In the genomic region with DNA sequence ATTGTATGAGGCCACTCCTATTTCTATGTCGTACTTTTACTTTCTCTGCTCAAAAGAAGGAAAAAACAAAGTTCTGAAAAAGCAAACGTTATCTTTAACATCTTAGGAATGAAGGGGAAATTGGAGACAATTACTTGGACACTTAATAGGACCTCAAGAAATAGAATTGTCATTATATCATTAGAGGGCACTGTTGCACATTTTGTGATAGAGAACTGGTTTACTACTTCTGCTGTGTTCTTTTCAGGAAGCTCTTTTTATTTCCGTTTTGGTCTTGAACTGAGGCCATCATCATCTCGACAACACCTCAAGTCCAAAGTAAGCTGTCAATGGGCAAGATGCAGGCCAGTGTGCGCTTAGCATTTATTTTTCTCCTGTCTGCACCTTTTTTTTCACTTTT, we compare ENCODE assay signal across 12 cellular contexts. TPM values are rescaled to one million over a fixed set of nuclear protein-coding genes. Genes with fewer than 3 reads are reported as not detected.
DNase-seq lines count a peak whose midpoint lies in the region; ATAC-seq, FAIRE-seq and TF ChIP-seq lines count a peak whose summit lies in the region.
"Had no signal": no experiment of that assay in that cellular context is flagged by ENCODE, and none has a peak within 500 bp of the region (broad histone marks: within the 10 kb centered on the region; RNA-seq: fewer than 3 reads in every experiment).

No MANE protein-coding gene starts in this region.

- no peak overlapping the region for H3K4me3 Mint-ChIP-seq in stimulated activated naive CD8-positive, alpha-beta T cell treated with anti-CD3 and anti-CD28 coated beads, Interleukin-15, Interleukin-2, amounts not matched to agents 100 ng/mL and 50 ng/mL, for 24 hours

- CTCF ChIA-PET in endothelial cell of umbilical vein (lab: Charles Lee): interaction anchor here (0.6 to 1.8 kb wide), 20 partner anchors 9 to 262 kb away, joined by 3 to 39 read pairs (median 4); partner anchors contain the start of genes COG4, SF3B3 and ST3GAL2

- peaks cover 10% of the 10 kb centered on the region for H3K4me1 ChIP-seq in endothelial cell of umbilical vein (ENCODE audit: control insufficient read depth, extremely low read depth, insufficient read depth, low read length)
- H3K4me1 ChIP-seq: vagina had no signal

- no peak overlapping the region for H3K4me2 ChIP-seq in endothelial cell of umbilical vein (ENCODE audit: insufficient read depth, low read length)

- no peaks in the 10 kb centered on the region for H3K9me1 ChIP-seq in endothelial cell of umbilical vein (replicated peaks; ENCODE audit: control insufficient read depth, extremely low read depth, insufficient read depth, low read length)

- H4K20me1 ChIP-seq in endothelial cell of umbilical vein (replicated peaks; ENCODE audit: control insufficient read depth, extremely low read depth, insufficient read depth, low read length): no peaks in the 10 kb centered on the region

- DNase-seq in stimulated activated naive CD8-positive, alpha-beta T cell treated with anti-CD3 and anti-CD28 coated beads, Interleukin-15, Interleukin-2, amounts not matched to agents 100 U/mL and 50 U/mL, for 24 hours: no peak
- DNase-seq in OCI-M1 (lab: John Stamatoyannopoulos, UW): peak; percentile 26
- DNase-seq in endothelial cell of umbilical vein (ENCODE audit: low read depth, low spot score): peak; percentile 78
- DNase-seq in NCI-H128 (lab: John Stamatoyannopoulos, UW; ENCODE audit: unreplicated experiment): no peak
- no peak for DNase-seq in left colon
- DNase-seq: NCI-H1694 had no signal

- no peaks in the 10 kb centered on the region for H3K9me3 ChIP-seq in endothelial cell of umbilical vein (replicated peaks; ENCODE audit: control insufficient read depth, insufficient read depth, low read length)
- H3K9me3 ChIP-seq: vagina had no signal

- dilution Hi-C loops in endothelial cell of umbilical vein (cut with MboI; ENCODE audit: extremely low pct_ligation_motif_present, low sequenced_read_pairs): no loop called here

- peaks cover 13 to 23% of the 10 kb centered on the region in 2 experiments for H3K36me3 ChIP-seq in endothelial cell of umbilical vein (ENCODE audit: control insufficient read depth in 2 of 2, extremely low read depth in 1 of 2, insufficient read depth in 2 of 2, low read length in 2 of 2)

- H3K27ac Mint-ChIP-seq in stimulated activated naive CD8-positive, alpha-beta T cell treated with anti-CD3 and anti-CD28 coated beads, Interleukin-15, Interleukin-2, amounts not matched to agents 100 ng/mL and 50 ng/mL, for 24 hours: peak overlapping the region; percentile 39

- H3K4me1 Mint-ChIP-seq in stimulated activated naive CD8-positive, alpha-beta T cell treated with anti-CD3 and anti-CD28 coated beads, Interleukin-15, Interleukin-2, amounts not matched to agents 100 ng/mL and 50 ng/mL, for 24 hours (ENCODE audit: low read depth): peaks cover 8% of the 10 kb centered on the region

- intact Hi-C loops in endothelial cell of umbilical vein (cut with micrococcal nuclease): loop anchor here (5.0 kb wide), 1 partner anchor 144 kb away; no protein-coding TSS in a partner anchor
- intact Hi-C loops in left colon (cut with DNase I, micrococcal nuclease): no loop called here

- no peaks in the 10 kb centered on the region for H3K27me3 Mint-ChIP-seq in stimulated activated naive CD8-positive, alpha-beta T cell treated with anti-CD3 and anti-CD28 coated beads, Interleukin-15, Interleukin-2, amounts not matched to agents 100 ng/mL and 50 ng/mL, for 24 hours

- H3K79me2 ChIP-seq in endothelial cell of umbilical vein (ENCODE audit: control insufficient read depth, insufficient read depth, low read length): no peaks in the 10 kb centered on the region

- H3K27me3 ChIP-seq in endothelial cell of umbilical vein (ENCODE audit: control insufficient read depth in 2 of 2, insufficient read depth in 2 of 2, low read length in 2 of 2): no peaks in the 10 kb centered on the region
- H3K27me3 ChIP-seq: vagina had no signal

- no peak for ATAC-seq in stimulated activated naive CD8-positive, alpha-beta T cell treated with anti-CD3 and anti-CD28 coated beads, Interleukin-15, Interleukin-2, amounts not matched to agents 100 U/mL and 50 U/mL, for 24 hours
- ATAC-seq in GM21576 (IDR thresholded peaks at IDR 0.05; ENCODE audit: unreplicated experiment) (no peak), left colon (no peak), HG02870 (IDR thresholded peaks at IDR 0.05; ENCODE audit: unreplicated experiment) (no peak)
- ATAC-seq: esophagus mucosa had no signal

- peak; percentile 67 for FAIRE-seq in endothelial cell of umbilical vein (lab: Jason Lieb, UNC)

- peaks cover 34% of the 10 kb centered on the region for H3K36me3 Mint-ChIP-seq in stimulated activated naive CD8-positive, alpha-beta T cell treated with anti-CD3 and anti-CD28 coated beads, Interleukin-15, Interleukin-2, amounts not matched to agents 100 ng/mL and 50 ng/mL, for 24 hours (ENCODE audit: low read depth)

- H3K27ac ChIP-seq in endothelial cell of umbilical vein (ENCODE audit: insufficient read depth, low read depth, low read length): no peak overlapping the region
- H3K27ac ChIP-seq: SK-N-MC, vagina had no signal

- no peak overlapping the region for H3K9ac ChIP-seq in endothelial cell of umbilical vein (replicated peaks; ENCODE audit: extremely low read depth, insufficient read depth, low read length)

- BruUV-seq in endothelial cell of umbilical vein (replicated peaks; lab: Mats Ljungman, UMichigan): no TSS peak

- H3K4me3 ChIP-seq in endothelial cell of umbilical vein (replicated peaks in 1 of 3; ENCODE audit: insufficient read depth in 1 of 3, low read depth in 1 of 3, low read length in 3 of 3): no peak overlapping the region
- H3K4me3 ChIP-seq: SK-N-MC, vagina had no signal

- POLR2A ChIA-PET in endothelial cell of umbilical vein (lab: Charles Lee): interaction anchor here (0.5 kb wide), 1 partner anchor 118 kb away, joined by 3 read pairs; no protein-coding TSS in a partner anchor

- TF ChIP-seq CTCF in endothelial cell of umbilical vein (IDR thresholded peaks at IDR 0.05; ENCODE audit: extremely low read depth in 1 of 2, insufficient read depth in 1 of 2, low read depth in 1 of 2, low read length in 2 of 2): peak in 1 of 2 donors; percentile 10

- H2AFZ ChIP-seq in endothelial cell of umbilical vein (ENCODE audit: low read depth, low read length): no peak overlapping the region

- H3K9me3 Mint-ChIP-seq in stimulated activated naive CD8-positive, alpha-beta T cell treated with anti-CD3 and anti-CD28 coated beads, Interleukin-15, Interleukin-2, amounts not matched to agents 100 ng/mL and 50 ng/mL, for 24 hours: no peaks in the 10 kb centered on the region

- no peak for TF ChIP-seq POLR2A in endothelial cell of umbilical vein (IDR thresholded peaks at IDR 0.05; ENCODE audit: low read depth, low read length)

TF ChIP-seq in endothelial cell of umbilical vein, 7 proteins besides CTCF, POLR2A, EP300 and RAD21:
- TF ChIP-seq FOS (IDR thresholded peaks at IDR 0.05; ENCODE audit: borderline replicate concordance, insufficient read depth, low read length) (no peak), POLR2AphosphoS5 (IDR thresholded peaks at IDR 0.05; ENCODE audit: insufficient read depth, low read depth, low read length) (no peak), MYC (IDR thresholded peaks at IDR 0.05; ENCODE audit: low read depth, low read length) (no peak), EZH2 (IDR thresholded peaks at IDR 0.05; ENCODE audit: borderline replicate concordance, low read depth, low read length, severe bottlenecking) (no peak), GATA2 (IDR thresholded peaks at IDR 0.05; ENCODE audit: insufficient read depth, insufficient read length, low read depth, low read length) (no peak), JUN (IDR thresholded peaks at IDR 0.05; ENCODE audit: borderline replicate concordance, insufficient read depth, insufficient read length, low read depth) (no peak)
- TF ChIP-seq, protein P1, sequence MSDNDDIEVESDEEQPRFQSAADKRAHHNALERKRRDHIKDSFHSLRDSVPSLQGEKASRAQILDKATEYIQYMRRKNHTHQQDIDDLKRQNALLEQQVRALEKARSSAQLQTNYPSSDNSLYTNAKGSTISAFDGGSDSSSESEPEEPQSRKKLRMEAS (IDR thresholded peaks at IDR 0.05; ENCODE audit: insufficient read depth, insufficient read length): no peak

RNA-seq across cellular contexts. Expression of gene COG4, which starts 14.6 kb away (rescaled TPM):
- total RNA-seq in endothelial cell of umbilical vein (46.5 and 61.2 TPM in 2 replicates), left colon (10 to 100 TPM; 49.5 to 54.4 TPM)
- polyA plus RNA-seq in endothelial cell of umbilical vein: 53.7 and 56.2 TPM in 2 replicates
- polyA plus RNA-seq in endothelial cell of umbilical vein (2011; cell fraction: cytosol; rRNA removed): 37.9 and 45.2 TPM in 2 replicates
- 153 and 193 TPM in 2 replicates for polyA plus RNA-seq in endothelial cell of umbilical vein (2011; cell fraction: nucleus; rRNA removed)
- polyA plus RNA-seq in endothelial cell of umbilical vein (2012): 47.6 and 53.5 TPM in 2 replicates
- polyA minus RNA-seq in endothelial cell of umbilical vein: 46.8 and 58.7 TPM in 2 replicates
- polyA minus RNA-seq in endothelial cell of umbilical vein (2011; cell fraction: cytosol; rRNA and poly(A)+ RNA removed): 21.6 TPM
- 33.1 and 34.6 TPM in 2 replicates for polyA minus RNA-seq in endothelial cell of umbilical vein (2011; cell fraction: nucleus; rRNA and poly(A)+ RNA removed)

RNA-seq across cellular contexts. Expression of gene SF3B3, which starts 14.9 kb away (rescaled TPM):
- total RNA-seq in endothelial cell of umbilical vein (303 and 324 TPM in 2 replicates), left colon (100 to 1,000 TPM; 133 to 168 TPM)
- polyA plus RNA-seq in endothelial cell of umbilical vein: 143 and 167 TPM in 2 replicates
- 97.5 and 121 TPM in 2 replicates for polyA plus RNA-seq in endothelial cell of umbilical vein (2011; cell fraction: cytosol; rRNA removed)
- 202 and 232 TPM in 2 replicates for polyA plus RNA-seq in endothelial cell of umbilical vein (2011; cell fraction: nucleus; rRNA removed)
- polyA plus RNA-seq in endothelial cell of umbilical vein (2012): 215 and 228 TPM in 2 replicates
- 242 and 275 TPM in 2 replicates for polyA minus RNA-seq in endothelial cell of umbilical vein
- 199 TPM for polyA minus RNA-seq in endothelial cell of umbilical vein (2011; cell fraction: cytosol; rRNA and poly(A)+ RNA removed)
- 107 and 195 TPM in 2 replicates for polyA minus RNA-seq in endothelial cell of umbilical vein (2011; cell fraction: nucleus; rRNA and poly(A)+ RNA removed)

RNA-seq across cellular contexts. Expression of gene FCSK, which starts 54.4 kb away (rescaled TPM):
- total RNA-seq in endothelial cell of umbilical vein (13.2 and 18.0 TPM in 2 replicates), left colon (10 to 100 TPM; 36.5 to 48.8 TPM)
- polyA plus RNA-seq in endothelial cell of umbilical vein: 11.4 and 12.4 TPM in 2 replicates
- 7.2 and 8.3 TPM in 2 replicates for polyA plus RNA-seq in endothelial cell of umbilical vein (2011; cell fraction: cytosol; rRNA removed)
- polyA plus RNA-seq in endothelial cell of umbilical vein (2011; cell fraction: nucleus; rRNA removed): 51.5 and 69.1 TPM in 2 replicates
- 5.8 and 11.4 TPM in 2 replicates for polyA plus RNA-seq in endothelial cell of umbilical vein (2012)
- polyA minus RNA-seq in endothelial cell of umbilical vein: 13.6 and 14.1 TPM in 2 replicates
- 8.9 TPM for polyA minus RNA-seq in endothelial cell of umbilical vein (2011; cell fraction: cytosol; rRNA and poly(A)+ RNA removed)
- 16.7 and 17.1 TPM in 2 replicates for polyA minus RNA-seq in endothelial cell of umbilical vein (2011; cell fraction: nucleus; rRNA and poly(A)+ RNA removed)

Comparison
In these comparisons a context has a peak if more than half of its experiments do, and no peak if none do; other contexts are left out.
1. DNase-seq: peak in OCI-M1 (single experiment) and endothelial cell of umbilical vein (single experiment); none in stimulated activated naive CD8-positive, alpha-beta T cell treated with anti-CD3 and anti-CD28 coated beads, Interleukin-15, Interleukin-2, amounts not matched to agents 100 U/mL and 50 U/mL, for 24 hours (single experiment), NCI-H128 (single experiment) and left colon (0 of 2).